22 cellular contexts compared by ENCODE assay signal in the genomic region with DNA sequence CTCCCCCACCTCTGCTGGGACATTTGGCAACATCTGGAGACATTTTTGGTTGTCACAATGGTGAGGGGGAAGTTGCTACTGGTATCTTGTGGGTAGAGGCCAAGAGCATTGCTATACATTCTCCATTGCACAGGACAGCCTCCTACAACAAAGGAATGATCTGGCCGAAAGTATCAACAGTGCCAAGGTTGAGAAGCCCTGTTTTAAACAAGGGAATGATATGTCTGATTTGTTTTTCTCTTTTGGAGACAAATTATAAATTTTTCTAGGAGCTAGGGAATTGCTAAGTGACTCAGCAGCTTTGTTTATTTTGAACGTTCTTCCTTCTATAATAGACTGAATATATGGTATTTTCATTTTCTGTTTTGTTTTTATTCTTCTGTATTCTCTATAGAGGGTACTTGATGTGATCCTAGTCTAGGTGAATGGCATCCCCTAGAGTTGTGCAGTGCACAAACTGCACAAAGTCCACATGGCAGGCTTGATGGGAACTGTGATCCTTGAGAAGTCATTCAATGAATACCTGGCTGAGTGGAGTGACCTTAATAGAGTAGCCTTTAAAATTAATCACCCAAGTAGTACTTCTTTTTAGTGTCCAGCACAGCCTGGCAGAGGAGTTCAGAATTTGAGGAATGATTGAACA.
DNase-seq lines count a peak whose midpoint lies in the region; ATAC-seq, FAIRE-seq and TF ChIP-seq lines count a peak whose summit lies in the region.
"Had no signal": no experiment of that assay in that cellular context is flagged by ENCODE, and none has a peak within 500 bp of the region (broad histone marks: within the 10 kb centered on the region; RNA-seq: fewer than 3 reads in every experiment).

No MANE protein-coding gene starts in this region.

- no peaks in the 10 kb centered on the region for H3K36me3 ChIP-seq in GM23248 (ENCODE audit: low read depth)
- H3K36me3 ChIP-seq in astrocyte (ENCODE audit: insufficient read depth, low read length), result no peaks in the 10 kb centered on the region
- no peaks in the 10 kb centered on the region for H3K36me3 ChIP-seq in stomach
- no peaks in the 10 kb centered on the region for H3K36me3 ChIP-seq in ascending aorta
- H3K36me3 ChIP-seq: left lung, tibial nerve had no signal

- no peak for TF ChIP-seq CTCF in astrocyte (IDR thresholded peaks at IDR 0.05; ENCODE audit: insufficient read depth, low read depth, low read length)
- no peak for TF ChIP-seq CTCF in fibroblast of villous mesenchyme (IDR thresholded peaks at IDR 0.05; ENCODE audit: insufficient read depth, low read depth, low read length)
- TF ChIP-seq CTCF in stomach (IDR thresholded peaks at IDR 0.05), result no peak
- no peak for TF ChIP-seq CTCF in natural killer cell (IDR thresholded peaks at IDR 0.05)
- TF ChIP-seq CTCF in ascending aorta (IDR thresholded peaks at IDR 0.05), result no peak

- no peak for TF ChIP-seq EP300 in stomach (IDR thresholded peaks at IDR 0.05)

- H3K4me2 ChIP-seq in GM23248 (ENCODE audit: unreplicated experiment) (peak overlapping the region; percentile 24), astrocyte (ENCODE audit: low read length) (no peak overlapping the region)

- no peaks in the 10 kb centered on the region for H3K9me2 ChIP-seq in GM23248 (ENCODE audit: insufficient read depth)

- H3K4me3 ChIP-seq in GM23248, result no peak overlapping the region
- H3K4me3 ChIP-seq in astrocyte (ENCODE audit: insufficient read depth, low read depth, low read length), result no peak overlapping the region
- H3K4me3 ChIP-seq in fibroblast of villous mesenchyme (ENCODE audit: low read depth, low read length), result no peak overlapping the region
- no peak overlapping the region for H3K4me3 ChIP-seq in stomach
- no peak overlapping the region for H3K4me3 ChIP-seq in ascending aorta
- H3K4me3 ChIP-seq: left lung, skin epidermis, tibial nerve had no signal

- H3K4me3 Mint-ChIP-seq in astrocyte (ENCODE audit: unreplicated experiment) (no peak overlapping the region), natural killer cell (no peak overlapping the region)
- H3K4me3 Mint-ChIP-seq: activated naive CD8-positive, alpha-beta T cell treated with anti-CD3 and anti-CD28 coated beads, Interleukin-2, amount 10 ng/mL, durations not matched to agents 7 days and 5 days had no signal

- H3K9me3 Mint-ChIP-seq in astrocyte (ENCODE audit: unreplicated experiment) (no peaks in the 10 kb centered on the region), natural killer cell (no peaks in the 10 kb centered on the region)
- H3K9me3 Mint-ChIP-seq: activated naive CD8-positive, alpha-beta T cell treated with anti-CD3 and anti-CD28 coated beads, Interleukin-2, amount 10 ng/mL, durations not matched to agents 7 days and 5 days; activated T-helper 2 cell treated with anti-CD3 and anti-CD28 coated beads, Interferon-gamma antibody, Interleukin-2, Interleukin-4, amounts not matched to agents 10 μg/mL and 5 μg/mL and 100 μg/mL, durations not matched to agents 14 hours and 24 hours and 36 hours had no signal

- H3K79me2 ChIP-seq in GM23248 (ENCODE audit: insufficient read depth) (no peaks in the 10 kb centered on the region), astrocyte (ENCODE audit: insufficient read depth, low read length) (no peaks in the 10 kb centered on the region)

- no peaks in the 10 kb centered on the region for H3F3A ChIP-seq in GM23248 (ENCODE audit: insufficient read depth)

- no peak for ATAC-seq in natural killer cell
- ATAC-seq: HepG2, left lung had no signal

- H3K9me3 ChIP-seq in GM23248 (ENCODE audit: low read depth), result no peaks in the 10 kb centered on the region
- no peaks in the 10 kb centered on the region for H3K9me3 ChIP-seq in astrocyte (ENCODE audit: insufficient read depth, low read depth, low read length)
- no peaks in the 10 kb centered on the region for H3K9me3 ChIP-seq in stomach
- no peaks in the 10 kb centered on the region for H3K9me3 ChIP-seq in ascending aorta
- H3K9me3 ChIP-seq: left lung, tibial nerve had no signal

- in situ Hi-C loops in GM23248 (cut with MboI), result no loop called here

- no peaks in the 10 kb centered on the region for H4K20me1 ChIP-seq in GM23248 (ENCODE audit: insufficient read depth)
- H4K20me1 ChIP-seq in astrocyte (ENCODE audit: insufficient read depth, low read length), result no peaks in the 10 kb centered on the region

- H3K9ac ChIP-seq in GM23248 (no peak overlapping the region), astrocyte (ENCODE audit: low read length) (no peak overlapping the region)

- intact Hi-C loops in stomach (cut with DNase I; ENCODE audit: low total_unique reads) (no loop called here), natural killer cell (cut with micrococcal nuclease) (no loop called here), ascending aorta (cut with DNase I) (no loop called here)

- no peak for TF ChIP-seq POLR2A in stomach (IDR thresholded peaks at IDR 0.05)

- no peaks in the 10 kb centered on the region for H3K27me3 ChIP-seq in GM23248 (replicated peaks; ENCODE audit: insufficient read depth)
- H3K27me3 ChIP-seq in astrocyte (ENCODE audit: insufficient read depth, low read length), result no peaks in the 10 kb centered on the region
- H3K27me3 ChIP-seq in stomach, result peaks cover 0 to 13% (median 3%) of the 10 kb centered on the region in 3 donors
- no peaks in the 10 kb centered on the region for H3K27me3 ChIP-seq in ascending aorta
- H3K27me3 ChIP-seq: left lung, tibial nerve had no signal

- H3K27me3 Mint-ChIP-seq in astrocyte (ENCODE audit: low read depth, unreplicated experiment), result peaks cover 45% of the 10 kb centered on the region
- H3K27me3 Mint-ChIP-seq in natural killer cell (ENCODE audit: low read depth in 2 of 2), result peaks cover 24 to 50% of the 10 kb centered on the region in 2 donors
- H3K27me3 Mint-ChIP-seq: activated naive CD8-positive, alpha-beta T cell treated with anti-CD3 and anti-CD28 coated beads, Interleukin-2, amount 10 ng/mL, durations not matched to agents 7 days and 5 days had no signal

- no peaks in the 10 kb centered on the region for H3K4me1 Mint-ChIP-seq in astrocyte (ENCODE audit: low read depth, unreplicated experiment)
- H3K4me1 Mint-ChIP-seq in natural killer cell, result no peaks in the 10 kb centered on the region
- H3K4me1 Mint-ChIP-seq: activated naive CD8-positive, alpha-beta T cell treated with anti-CD3 and anti-CD28 coated beads, Interleukin-2, amount 10 ng/mL, durations not matched to agents 7 days and 5 days had no signal

- H3K4me1 ChIP-seq in GM23248 (ENCODE audit: insufficient read depth) (peaks cover 24% of the 10 kb centered on the region), astrocyte (ENCODE audit: insufficient read depth, low read length) (peaks cover 10% of the 10 kb centered on the region), stomach (peaks cover 0 to 19% (median 8%) of the 10 kb centered on the region in 4 donors), ascending aorta (peaks cover 0 to 7% of the 10 kb centered on the region in 2 donors)
- H3K4me1 ChIP-seq: left lung had no signal

- H3K36me3 Mint-ChIP-seq in astrocyte (ENCODE audit: low read depth, unreplicated experiment), result no peaks in the 10 kb centered on the region
- H3K36me3 Mint-ChIP-seq in natural killer cell, result no peaks in the 10 kb centered on the region
- H3K36me3 Mint-ChIP-seq: activated naive CD8-positive, alpha-beta T cell treated with anti-CD3 and anti-CD28 coated beads, Interleukin-2, amount 10 ng/mL, durations not matched to agents 7 days and 5 days had no signal

- H3K27ac ChIP-seq in GM23248, result no peak overlapping the region
- no peak overlapping the region for H3K27ac ChIP-seq in astrocyte (ENCODE audit: low read depth, low read length)
- peak overlapping the region in 3 of 5 donors; percentile 10 to 12 (median 12) for H3K27ac ChIP-seq in stomach
- H3K27ac ChIP-seq in ascending aorta, result no peak overlapping the region
- H3K27ac ChIP-seq: left lung had no signal

- H2AFZ ChIP-seq in GM23248, result peak overlapping the region; percentile 53
- H2AFZ ChIP-seq in astrocyte (ENCODE audit: low read depth, low read length), result no peak overlapping the region

- H3K27ac Mint-ChIP-seq in astrocyte (ENCODE audit: unreplicated experiment), result no peak overlapping the region
- H3K27ac Mint-ChIP-seq in natural killer cell, result no peak overlapping the region
- H3K27ac Mint-ChIP-seq: activated naive CD8-positive, alpha-beta T cell treated with anti-CD3 and anti-CD28 coated beads, Interleukin-2, amount 10 ng/mL, durations not matched to agents 7 days and 5 days; activated T-helper 2 cell treated with anti-CD3 and anti-CD28 coated beads, Interferon-gamma antibody, Interleukin-2, Interleukin-4, amounts not matched to agents 10 μg/mL and 5 μg/mL and 100 μg/mL, durations not matched to agents 14 hours and 24 hours and 36 hours had no signal

- no peak for FAIRE-seq in astrocyte (lab: Jason Lieb, UNC)
- FAIRE-seq: HepG2 had no signal

- DNase-seq in GM23248 (peak; percentile 31), astrocyte (ENCODE audit: low read depth) (peak; percentile 23), fibroblast of villous mesenchyme (ENCODE audit: low read depth) (peak; percentile 20), stomach (no peak), natural killer cell (no peak), amniotic stem cell (lab: John Stamatoyannopoulos, UW) (no peak), NCI-H69 (lab: John Stamatoyannopoulos, UW) (no peak), ascending aorta (ENCODE audit: low spot score in 2 of 2) (no peak)
- DNase-seq: activated CD4-positive, alpha-beta T cell treated with anti-CD3 and anti-CD28 coated beads for 4 hours; activated naive CD8-positive, alpha-beta T cell treated with anti-CD3 and anti-CD28 coated beads, Interleukin-2, amount 10 ng/mL, durations not matched to agents 7 days and 5 days; AML-193; DND-41; glutamatergic neuron; left lung; midbrain; Right ventricle myocardium superior; stimulated activated naive CD4-positive, alpha-beta T cell; SW 1271 had no signal

- 9 to 10% methylated on average over 2 of the region's 2 CpGs for WGBS in GM23248 (ENCODE audit: low coverage in 1 of 2, low lambda C conversion rate in 2 of 2, missing lambda C conversion rate in 2 of 2), 2 experiments
- 30 to 57% (median 50%) methylated on average over 2 of the region's 2 CpGs for WGBS in stomach, 5 donors

Comparison
In these comparisons a context has a peak if more than half of its experiments do, and no peak if none do; other contexts are left out.
1. DNase-seq: peak in GM23248 (single experiment), astrocyte (single experiment) and fibroblast of villous mesenchyme (single experiment); none in stomach (single experiment), natural killer cell (single experiment), amniotic stem cell (single experiment), NCI-H69 (single experiment) and ascending aorta (0 of 2).
2. H3K27ac ChIP-seq: peak in stomach (3 of 5); none in GM23248 (single experiment), astrocyte (single experiment) and ascending aorta (0 of 2).